9 cellular contexts compared by ENCODE assay signal in genomic region chr16:54931041-54931756, GRCh38. TPM values are rescaled to one million over a fixed set of nuclear protein-coding genes. Genes with fewer than 3 reads are reported as not detected.
DNase-seq lines count a peak whose midpoint lies in the region; ATAC-seq, FAIRE-seq and TF ChIP-seq lines count a peak whose summit lies in the region.
"Had no signal": no experiment of that assay in that cellular context is flagged by ENCODE, and none has a peak within 500 bp of the region (broad histone marks: within the 10 kb centered on the region; RNA-seq: fewer than 3 reads in every experiment).

No MANE protein-coding gene starts in this region.

- no peak for DNase-seq in AG04449 (ENCODE audit: low read depth, low spot score)
- peak; percentile 13 for DNase-seq in GM12892 (ENCODE audit: insufficient read length)
- no peak for DNase-seq in SJSA1 (ENCODE audit: low read depth in 1 of 2, low spot score in 2 of 2)
- DNase-seq in endothelial cell (ENCODE audit: low spot score): peak; percentile 46
- DNase-seq in nephron progenitor cell: peak; percentile 61
- DNase-seq in stimulated activated CD4-positive, alpha-beta T cell treated with anti-CD3 and anti-CD28 coated beads, Interleukin-12 subunit alpha, Interleukin-12 subunit beta, amount 100 ng/mL, for 4 hours: no peak
- DNase-seq in caudate nucleus (lab: John Stamatoyannopoulos, UW): no peak

- no peak for FAIRE-seq in GM12892 (lab: Jason Lieb, UNC)

- POLR2A ChIA-PET in AG04449 (lab: Yijun Ruan, JAX): interaction anchor here (0.6 to 4.4 kb wide), 6 partner anchors 224 to 1266 kb away, joined by 3 to 28 read pairs (median 3); partner anchors contain the start of gene IRX3

- H3K4me1 Mint-ChIP-seq in endothelial cell (ENCODE audit: unreplicated experiment) (peaks cover 42% of the 10 kb centered on the region), nephron progenitor cell (peaks cover 59% of the 10 kb centered on the region)

- H3K27me3 ChIP-seq in SJSA1 (replicated peaks): no peaks in the 10 kb centered on the region

- H3K36me3 ChIP-seq in SJSA1: peaks cover 29% of the 10 kb centered on the region

- no peaks in the 10 kb centered on the region for H3K9me3 ChIP-seq in SJSA1 (replicated peaks)

- H3K9me3 Mint-ChIP-seq in endothelial cell (ENCODE audit: unreplicated experiment): no peaks in the 10 kb centered on the region
- H3K9me3 Mint-ChIP-seq in nephron progenitor cell: no peaks in the 10 kb centered on the region

- H3K27me3 Mint-ChIP-seq in endothelial cell (ENCODE audit: unreplicated experiment) (peaks cover 33% of the 10 kb centered on the region), nephron progenitor cell (ENCODE audit: low read depth, poor library complexity) (peaks cover 74% of the 10 kb centered on the region)

- H3K27ac Mint-ChIP-seq in endothelial cell (ENCODE audit: unreplicated experiment): no peak overlapping the region
- H3K27ac Mint-ChIP-seq in nephron progenitor cell: no peak overlapping the region

- H3K4me1 ChIP-seq in SJSA1 (replicated peaks): peaks cover 20% of the 10 kb centered on the region

- no peak for TF ChIP-seq POLR2A in GM12892 (IDR thresholded peaks at IDR 0.05; ENCODE audit: low read depth, low read length)

- ATAC-seq in GM21367 (IDR thresholded peaks at IDR 0.05; ENCODE audit: unreplicated experiment): no peak

- TF ChIP-seq CTCF in AG04449 (IDR thresholded peaks at IDR 0.05; ENCODE audit: insufficient read depth, low read length, missing control alignments): no peak
- TF ChIP-seq CTCF in endothelial cell (IDR thresholded peaks at IDR 0.05; ENCODE audit: unreplicated experiment): no peak
- no peak for TF ChIP-seq CTCF in nephron progenitor cell (IDR thresholded peaks at IDR 0.05)

- peak overlapping the region; percentile 88 for H3K4me3 Mint-ChIP-seq in endothelial cell (ENCODE audit: unreplicated experiment)
- peak overlapping the region; percentile 83 for H3K4me3 Mint-ChIP-seq in nephron progenitor cell

- CTCF ChIA-PET in AG04449 (lab: Yijun Ruan, JAX): interaction anchor here (0.8 to 3.5 kb wide), 8 partner anchors 16 to 1162 kb away, joined by 3 to 12 read pairs (median 3); no protein-coding TSS in a partner anchor

- H3K27ac ChIP-seq in SJSA1 (peak overlapping the region; percentile 70), caudate nucleus (ENCODE audit: low read depth, low read length) (no peak overlapping the region)

- H3K36me3 Mint-ChIP-seq in endothelial cell (ENCODE audit: low read depth, unreplicated experiment): no peaks in the 10 kb centered on the region
- H3K36me3 Mint-ChIP-seq in nephron progenitor cell (ENCODE audit: low read depth): no peaks in the 10 kb centered on the region

- peak overlapping the region; percentile 78 for H3K4me3 ChIP-seq in AG04449 (ENCODE audit: low read depth, low read length)
- H3K4me3 ChIP-seq in SJSA1: peak overlapping the region; percentile 98

RNA-seq across cellular contexts. Expression of gene IRX5, which starts 0.5 kb away (rescaled TPM):
- polyA plus RNA-seq in GM12892 (2012; ENCODE audit: missing spikeins): not detected
- 6.7 and 7.8 TPM in 2 replicates for total RNA-seq in SJSA1 (2014; rRNA removed; shearing (Covaris generic))
- 2.6 TPM for total RNA-seq in endothelial cell (ENCODE audit: unreplicated experiment)
- total RNA-seq: left colon had no signal

Comparison
In these comparisons a context has a peak if more than half of its experiments do, and no peak if none do; other contexts are left out.
1. DNase-seq: peak in GM12892 (single experiment), endothelial cell (single experiment) and nephron progenitor cell (single experiment); none in AG04449 (single experiment), SJSA1 (0 of 2), stimulated activated CD4-positive, alpha-beta T cell treated with anti-CD3 and anti-CD28 coated beads, Interleukin-12 subunit alpha, Interleukin-12 subunit beta, amount 100 ng/mL, for 4 hours (single experiment) and caudate nucleus (0 of 61).